Comparison of ENCODE assay signal across 1 cellular context in genomic region chr16:29862884-29863668, GRCh38.
TF ChIP-seq lines count a peak whose summit lies in the region.

Gene CDIPT (minus strand): TSS chr16:29863226. CDS start chr16:29862857, 369 bp downstream.

TF ChIP-seq in K562, 482 proteins besides CTCF, POLR2A, EP300 and RAD21 (continued from another document and continues in another):
- TF ChIP-seq TSHZ1 (CRISPR knock-in tag; IDR thresholded peaks at IDR 0.05) (no peak), MYNN (IDR thresholded peaks at IDR 0.05) (no peak), MYNN (CRISPR knock-in tag; IDR thresholded peaks at IDR 0.05) (no peak), ZNF778 (CRISPR knock-in tag; IDR thresholded peaks at IDR 0.05) (no peak), ZBTB1 (CRISPR knock-in tag; IDR thresholded peaks at IDR 0.05; ENCODE audit: borderline replicate concordance, low read depth) (peak; percentile 54; the same call in 1 of the 2 replicates), ARID3B (CRISPR knock-in tag; IDR thresholded peaks at IDR 0.05; ENCODE audit: borderline replicate concordance) (no peak), CREB1 (IDR thresholded peaks at IDR 0.05) (peak; percentile 83), CREB1 (CRISPR knock-in tag; IDR thresholded peaks at IDR 0.05) (peak; percentile 88), CTBP1 (IDR thresholded peaks at IDR 0.05; ENCODE audit: borderline replicate concordance) (peak; percentile 53), BCOR (IDR thresholded peaks at IDR 0.05) (0 out of 2 replicates have a peak, but pooled peaks have one; percentile 6), CREB3L1 (IDR thresholded peaks at IDR 0.05; ENCODE audit: borderline replicate concordance, low read depth) (peak; percentile 86), ZNF445 (CRISPR knock-in tag; IDR thresholded peaks at IDR 0.05; ENCODE audit: low read depth) (no peak), PHB (CRISPR knock-in tag; IDR thresholded peaks at IDR 0.05) (no peak), CHD2 (IDR thresholded peaks at IDR 0.05; ENCODE audit: low read depth, low read length) (no peak), MYC (IDR thresholded peaks at IDR 0.05; ENCODE audit: low read depth, low read length) (peak; percentile 33), MYC (CRISPR knock-in tag; IDR thresholded peaks at IDR 0.05; ENCODE audit: borderline replicate concordance, low read depth) (no peak), RBM15 (IDR thresholded peaks at IDR 0.05; ENCODE audit: insufficient read depth, low read length) (no peak), ZNF134 (CRISPR knock-in tag; conservative IDR thresholded peaks at IDR 0.05) (no peak), XRCC5 (IDR thresholded peaks at IDR 0.05; ENCODE audit: low read depth, low read length) (peak; percentile 97; the same call in 1 of the 2 replicates), DLX4 (CRISPR knock-in tag; IDR thresholded peaks at IDR 0.05) (no peak), ZNF174 (CRISPR knock-in tag; IDR thresholded peaks at IDR 0.05) (no peak), SMAD3 (CRISPR knock-in tag; conservative IDR thresholded peaks at IDR 0.05) (no peak), STAT5B (CRISPR knock-in tag; IDR thresholded peaks at IDR 0.05) (no peak), ZNF518B (CRISPR knock-in tag; IDR thresholded peaks at IDR 0.05) (no peak), ID3 (CRISPR knock-in tag; IDR thresholded peaks at IDR 0.05) (no peak), ID3 (tag; IDR thresholded peaks at IDR 0.05) (0 out of 2 replicates have a peak, but pooled peaks have one; percentile 8), SP2 (IDR thresholded peaks at IDR 0.05; ENCODE audit: extremely low read depth, low read depth, low read length, poor library complexity, severe bottlenecking) (peak; percentile 99), MEF2A (IDR thresholded peaks at IDR 0.05; ENCODE audit: control insufficient read depth, low read depth, low read length) (no peak; the same call in 1 of the 2 replicates), ZSCAN32 (CRISPR knock-in tag; IDR thresholded peaks at IDR 0.05) (no peak), ZNF589 (CRISPR knock-in tag; IDR thresholded peaks at IDR 0.05; ENCODE audit: low read depth) (no peak), NFE2 (IDR thresholded peaks at IDR 0.05; ENCODE audit: low read depth) (peak; percentile 14; the same call in 1 of the 2 replicates), HNRNPH1 (optimal IDR thresholded peaks at IDR 0.05; ENCODE audit: low read depth, low read length) (no peak), POLR2AphosphoS2 (IDR thresholded peaks at IDR 0.05; ENCODE audit: low read length) (no peak), CHD7 (IDR thresholded peaks at IDR 0.05; ENCODE audit: low read depth, low read length) (no peak), TAF9B (IDR thresholded peaks at IDR 0.05; ENCODE audit: partially characterized antibody) (no peak), CCNT2 (IDR thresholded peaks at IDR 0.05; ENCODE audit: borderline replicate concordance, extremely low read depth, insufficient read length, low read depth, low read length) (no peak), ZNF143 (CRISPR knock-in tag; IDR thresholded peaks at IDR 0.05) (no peak)
